Comparison of ENCODE assay signal across 10 cellular contexts in genomic region chr2:2057125-2057721, GRCh38.
A peak's percentile ranks its signal among the peaks of the same experiment; 100 is the strongest.
DNase-seq lines count a peak whose midpoint lies in the region; ATAC-seq and TF ChIP-seq lines count a peak whose summit lies in the region.
"Had no signal": no experiment of that assay in that cellular context is flagged by ENCODE, and none has a peak within 500 bp of the region (broad histone marks: within the 10 kb centered on the region; RNA-seq: fewer than 3 reads in every experiment).

No MANE protein-coding gene starts in this region.

- H3K79me1 ChIP-seq in neuronal stem cell (ENCODE audit: low read depth, low read length) = no peaks in the 10 kb centered on the region

- no peaks in the 10 kb centered on the region for H3K4me1 ChIP-seq in neuronal stem cell (ENCODE audit: control insufficient read depth in 2 of 2, insufficient read depth in 1 of 2, low read depth in 1 of 2, low read length in 2 of 2)
- H3K4me1 ChIP-seq in SK-N-SH (ENCODE audit: control insufficient read depth in 1 of 2, insufficient read depth in 2 of 2, low read depth in 1 of 2, low read length in 1 of 2) = peaks cover 0 to 5% of the 10 kb centered on the region in 2 experiments; a peak in 1 of 4 replicates

- CTCF ChIA-PET in SK-N-SH (lab: Yijun Ruan, JAX) = no interaction called here

- no peak for TF ChIP-seq EP300 in SK-N-SH (IDR thresholded peaks at IDR 0.05; ENCODE audit: borderline replicate concordance in 1 of 2, low read depth in 1 of 2, low read length in 1 of 2)

- H4K8ac ChIP-seq in neuronal stem cell (ENCODE audit: low read depth, low read length) = no peak overlapping the region

- no peak overlapping the region for H2BK12ac ChIP-seq in neuronal stem cell (ENCODE audit: low read length)

- no peaks in the 10 kb centered on the region for H3K36me3 ChIP-seq in neuronal stem cell (replicated peaks in 1 of 2; ENCODE audit: control insufficient read depth in 2 of 2, insufficient read depth in 2 of 2, low read length in 2 of 2)
- peaks cover 0 to 7% of the 10 kb centered on the region in 2 experiments for H3K36me3 ChIP-seq in SK-N-SH (replicated peaks in 1 of 2; ENCODE audit: control insufficient read depth in 1 of 2, insufficient read depth in 2 of 2, low read length in 1 of 2)
- H3K36me3 ChIP-seq: neutrophil had no signal

- no peaks in the 10 kb centered on the region for H3K9me2 ChIP-seq in SK-N-SH

- WGBS in neuronal stem cell (ENCODE audit: extremely low coverage in 2 of 2, insufficient read length in 2 of 2, insufficient replicate concordance in 1 of 2), 2 donors = no CpG with 5 or more reads among the region's 11 CpGs
- 40% methylated on average over 11 of the region's 11 CpGs for WGBS in SK-N-SH (ENCODE audit: low lambda C conversion rate)

- H4K91ac ChIP-seq in neuronal stem cell (ENCODE audit: low read depth, low read length, poor library complexity) = no peak overlapping the region

- H3K9ac ChIP-seq in neuronal stem cell (ENCODE audit: low read depth, low read length, poor library complexity) (no peak overlapping the region), SK-N-SH (no peak overlapping the region)

- H2AFZ ChIP-seq in neuronal stem cell (ENCODE audit: low read length) (no peak overlapping the region), SK-N-SH (ENCODE audit: low read depth) (no peak overlapping the region)

- H2BK15ac ChIP-seq in neuronal stem cell (ENCODE audit: low read length) = no peak overlapping the region

- no peaks in the 10 kb centered on the region for H4K20me1 ChIP-seq in SK-N-SH (ENCODE audit: insufficient read depth)

- intact Hi-C loops in Right ventricle myocardium superior (cut with DNase I) = no loop called here

- DNase-seq in NCI-H460 (ENCODE audit: extremely low read depth, low read depth) = peak; percentile 1
- peak; percentile 27 for DNase-seq in activated T-cell treated with anti-CD3 and anti-CD28 coated beads, Interleukin-2, amount 50 U/mL, for 1 hour
- DNase-seq in Right ventricle myocardium superior = peak; percentile 80
- peak; percentile 1 for DNase-seq in stimulated activated CD8-positive, alpha-beta memory T cell treated with anti-CD3 and anti-CD28 coated beads, Interleukin-12 subunit alpha, Interleukin-12 subunit beta, amount 100 ng/mL, for 1 hour (ENCODE audit: low read depth)
- no peak for DNase-seq in neuronal stem cell (ENCODE audit: low spot score)
- no peak for DNase-seq in epidermal melanocyte (ENCODE audit: insufficient read length, low spot score)
- DNase-seq in SK-N-SH = no peak

- H3K27me3 ChIP-seq in neuronal stem cell (ENCODE audit: control insufficient read depth in 3 of 3, insufficient read depth in 3 of 3, low read depth in 1 of 3, low read length in 3 of 3) = no peaks in the 10 kb centered on the region
- no peaks in the 10 kb centered on the region for H3K27me3 ChIP-seq in SK-N-SH (ENCODE audit: insufficient read depth)
- H3K27me3 ChIP-seq: neutrophil had no signal

- no peak overlapping the region for H3K4ac ChIP-seq in neuronal stem cell (ENCODE audit: low read length)

- H3K9me3 ChIP-seq in neuronal stem cell (replicated peaks in 1 of 2; ENCODE audit: control insufficient read depth in 2 of 2, insufficient read depth in 1 of 2, low read depth in 1 of 2, low read length in 2 of 2) (no peaks in the 10 kb centered on the region), SK-N-SH (peaks cover 9% of the 10 kb centered on the region; the same call in 1 of the 2 replicates)
- H3K9me3 ChIP-seq: neutrophil had no signal

- H3K4me3 ChIP-seq in neuronal stem cell (ENCODE audit: low read length in 2 of 2) = no peak overlapping the region
- no peak overlapping the region for H3K4me3 ChIP-seq in SK-N-SH (ENCODE audit: low read depth in 2 of 2, low read length in 1 of 2)

- no peak overlapping the region for H2BK5ac ChIP-seq in neuronal stem cell (ENCODE audit: low read length)

- H3K4me2 ChIP-seq in neuronal stem cell (ENCODE audit: insufficient read depth, low read length, poor library complexity, severe bottlenecking) (no peak overlapping the region), SK-N-SH (no peak overlapping the region)

- ATAC-seq in GM21529 (IDR thresholded peaks at IDR 0.05; ENCODE audit: unreplicated experiment) (peak; percentile 49), Right ventricle myocardium superior (ENCODE audit: poor library complexity) (peak; percentile 84)
- ATAC-seq: Panc1 had no signal

- POLR2A ChIA-PET in SK-N-SH (lab: Yijun Ruan, JAX) = no interaction called here

- no peak overlapping the region for H3K14ac ChIP-seq in neuronal stem cell (ENCODE audit: low read length)

- no peak overlapping the region for H3K18ac ChIP-seq in neuronal stem cell (ENCODE audit: low read length)

- H2BK120ac ChIP-seq in neuronal stem cell (ENCODE audit: low read depth, low read length) = no peak overlapping the region

- no peak overlapping the region for H3K27ac ChIP-seq in neuronal stem cell (replicated peaks; ENCODE audit: low read length)
- H3K27ac ChIP-seq in SK-N-SH (ENCODE audit: low read depth in 2 of 2, low read length in 1 of 2) = no peak overlapping the region
- H3K27ac ChIP-seq: neutrophil had no signal

- TF ChIP-seq CTCF in SK-N-SH (IDR thresholded peaks at IDR 0.05) = no peak

- no peaks in the 10 kb centered on the region for H3K79me2 ChIP-seq in SK-N-SH (ENCODE audit: insufficient read depth)

- no peak overlapping the region for H3K23ac ChIP-seq in neuronal stem cell (ENCODE audit: low read depth, low read length, poor library complexity)

- H2AK5ac ChIP-seq in neuronal stem cell (ENCODE audit: low read depth, low read length) = no peak overlapping the region

- no peaks in the 10 kb centered on the region for H3F3A ChIP-seq in SK-N-SH (replicated peaks; ENCODE audit: insufficient read depth)

- no peak for TF ChIP-seq RAD21 in SK-N-SH (IDR thresholded peaks at IDR 0.05; ENCODE audit: low read length)

TF ChIP-seq in SK-N-SH, 30 proteins besides CTCF, POLR2A, EP300 and RAD21:
- TF ChIP-seq JUND (IDR thresholded peaks at IDR 0.05) (no peak), NRF1 (IDR thresholded peaks at IDR 0.05; ENCODE audit: low read depth, low read length) (no peak), SIN3A (IDR thresholded peaks at IDR 0.05; ENCODE audit: borderline replicate concordance, low read depth, low read length) (no peak), MXI1 (IDR thresholded peaks at IDR 0.05; ENCODE audit: low read depth, low read length) (no peak), GATA2 (CRISPR knock-in tag; IDR thresholded peaks at IDR 0.05) (no peak), ZBTB33 (IDR thresholded peaks at IDR 0.05; ENCODE audit: borderline replicate concordance, low read depth) (no peak), FOXJ3 (CRISPR knock-in tag; IDR thresholded peaks at IDR 0.05) (no peak), RFX5 (IDR thresholded peaks at IDR 0.05; ENCODE audit: low read length) (no peak), MEF2A (IDR thresholded peaks at IDR 0.05; ENCODE audit: borderline replicate concordance, low read depth) (no peak), PBX3 (IDR thresholded peaks at IDR 0.05) (no peak), EZH2phosphoT487 (IDR thresholded peaks at IDR 0.05; ENCODE audit: borderline replicate concordance, low read depth) (no peak), YY1 (IDR thresholded peaks at IDR 0.05; ENCODE audit: low read depth) (no peak), TAF1 (IDR thresholded peaks at IDR 0.05; ENCODE audit: borderline replicate concordance, low read depth, low read length) (no peak), RXRA (IDR thresholded peaks at IDR 0.05; ENCODE audit: borderline replicate concordance, low read depth) (no peak), USF1 (IDR thresholded peaks at IDR 0.05; ENCODE audit: borderline replicate concordance, low read depth) (no peak), CHD2 (IDR thresholded peaks at IDR 0.05; ENCODE audit: low read length, partially characterized antibody) (no peak), TEAD4 (IDR thresholded peaks at IDR 0.05; ENCODE audit: borderline replicate concordance, insufficient read depth) (no peak), ELF1 (IDR thresholded peaks at IDR 0.05) (no peak), GABPA (IDR thresholded peaks at IDR 0.05; ENCODE audit: low read depth) (no peak)
TF ChIP-seq in SK-N-SH: peak in this region for 0.

Comparison
In these comparisons a context has a peak if more than half of its experiments do, and no peak if none do; other contexts are left out.
1. DNase-seq: peak in NCI-H460 (single experiment), activated T-cell treated with anti-CD3 and anti-CD28 coated beads, Interleukin-2, amount 50 U/mL, for 1 hour (single experiment), Right ventricle myocardium superior (single experiment) and stimulated activated CD8-positive, alpha-beta memory T cell treated with anti-CD3 and anti-CD28 coated beads, Interleukin-12 subunit alpha, Interleukin-12 subunit beta, amount 100 ng/mL, for 1 hour (single experiment); none in neuronal stem cell (single experiment), epidermal melanocyte (single experiment) and SK-N-SH (single experiment).